In genomic region chr1:183227963-183228649, GRCh38 we compare ENCODE assay signal across 9 cellular contexts. TPM values are rescaled to one million over a fixed set of nuclear protein-coding genes. Genes with fewer than 3 reads are reported as not detected.
DNase-seq lines count a peak whose midpoint lies in the region; ATAC-seq lines count a peak whose summit lies in the region.
"Had no signal": no experiment of that assay in that cellular context is flagged by ENCODE, and none has a peak within 500 bp of the region (broad histone marks: within the 10 kb centered on the region; RNA-seq: fewer than 3 reads in every experiment).

No MANE protein-coding gene starts in this region.

- peak overlapping the region; percentile 7 for H2BK15ac ChIP-seq in neuronal stem cell (ENCODE audit: low read length)

- H2BK12ac ChIP-seq in neuronal stem cell (ENCODE audit: low read length), result peak overlapping the region; percentile 27

- H3K23ac ChIP-seq in neuronal stem cell (ENCODE audit: low read depth, low read length, poor library complexity), result no peak overlapping the region

- H3K4me1 Mint-ChIP-seq in effector memory CD8-positive, alpha-beta T cell (ENCODE audit: low read depth in 2 of 2), result no peaks in the 10 kb centered on the region

- ATAC-seq in GM18867 (IDR thresholded peaks at IDR 0.05; ENCODE audit: unreplicated experiment), result peak; percentile 65
- ATAC-seq in GM21717 (IDR thresholded peaks at IDR 0.05; ENCODE audit: unreplicated experiment), result no peak
- ATAC-seq in effector memory CD8-positive, alpha-beta T cell (replicated peaks), result no peak

- no peak overlapping the region for H2AFZ ChIP-seq in neuronal stem cell (ENCODE audit: low read length)

- H3K9ac ChIP-seq in neuronal stem cell (ENCODE audit: low read depth, low read length, poor library complexity), result no peak overlapping the region

- H3K27ac ChIP-seq in neuronal stem cell (replicated peaks; ENCODE audit: low read length), result no peak overlapping the region

- no peak overlapping the region for H3K4me3 Mint-ChIP-seq in effector memory CD8-positive, alpha-beta T cell

- no peaks in the 10 kb centered on the region for H3K9me3 ChIP-seq in neuronal stem cell (replicated peaks in 1 of 2; ENCODE audit: control insufficient read depth in 2 of 2, insufficient read depth in 1 of 2, low read depth in 1 of 2, low read length in 2 of 2)

- DNase-seq in COLO668 (lab: John Stamatoyannopoulos, UW; ENCODE audit: unreplicated experiment), result peak; percentile 44
- peak; percentile 63 for DNase-seq in LHCN-M2 (ENCODE audit: low read depth)
- DNase-seq in activated CD4-positive, alpha-beta T cell treated with anti-CD3 and anti-CD28 coated beads, Interleukin-2, amount 50 U/mL, for 1 hour, result peak; percentile 26
- DNase-seq in fibroblast of gingiva (ENCODE audit: low read depth), result peak; percentile 46
- peak; percentile 49 for DNase-seq in neuronal stem cell (ENCODE audit: low spot score)
- DNase-seq in effector memory CD8-positive, alpha-beta T cell, result no peak

- H3K27ac Mint-ChIP-seq in effector memory CD8-positive, alpha-beta T cell, result no peak overlapping the region

- H3K4me3 ChIP-seq in neuronal stem cell (ENCODE audit: low read length in 2 of 2), result no peak overlapping the region

- H2AK5ac ChIP-seq in neuronal stem cell (ENCODE audit: low read depth, low read length), result no peak overlapping the region

- peaks cover 8 to 10% of the 10 kb centered on the region in 2 donors for H3K27me3 Mint-ChIP-seq in effector memory CD8-positive, alpha-beta T cell

- no peaks in the 10 kb centered on the region for H3K36me3 ChIP-seq in neuronal stem cell (replicated peaks in 1 of 2; ENCODE audit: control insufficient read depth in 2 of 2, insufficient read depth in 2 of 2, low read length in 2 of 2)

- H2BK5ac ChIP-seq in neuronal stem cell (ENCODE audit: low read length), result no peak overlapping the region

- H3K14ac ChIP-seq in neuronal stem cell (ENCODE audit: low read length), result no peak overlapping the region

- H3K4ac ChIP-seq in neuronal stem cell (ENCODE audit: low read length), result no peak overlapping the region

- H2BK120ac ChIP-seq in neuronal stem cell (ENCODE audit: low read depth, low read length), result no peak overlapping the region

- peak overlapping the region; percentile 29 for H3K18ac ChIP-seq in neuronal stem cell (ENCODE audit: low read length)

- H4K8ac ChIP-seq in neuronal stem cell (ENCODE audit: low read depth, low read length), result no peak overlapping the region

- no peaks in the 10 kb centered on the region for H3K9me3 Mint-ChIP-seq in effector memory CD8-positive, alpha-beta T cell

- WGBS in neuronal stem cell (ENCODE audit: extremely low coverage in 2 of 2, insufficient read length in 2 of 2, insufficient replicate concordance in 1 of 2), 2 donors, result no CpG with 5 or more reads among the region's 11 CpGs

- no peak overlapping the region for H4K91ac ChIP-seq in neuronal stem cell (ENCODE audit: low read depth, low read length, poor library complexity)

- H3K4me1 ChIP-seq in neuronal stem cell (ENCODE audit: control insufficient read depth in 2 of 2, insufficient read depth in 1 of 2, low read depth in 1 of 2, low read length in 2 of 2), result peaks cover 7 to 12% of the 10 kb centered on the region in 2 donors

- no peak overlapping the region for H3K4me2 ChIP-seq in neuronal stem cell (ENCODE audit: insufficient read depth, low read length, poor library complexity, severe bottlenecking)

- no peaks in the 10 kb centered on the region for H3K27me3 ChIP-seq in neuronal stem cell (ENCODE audit: control insufficient read depth in 3 of 3, insufficient read depth in 3 of 3, low read depth in 1 of 3, low read length in 3 of 3)

- H3K36me3 Mint-ChIP-seq in effector memory CD8-positive, alpha-beta T cell (ENCODE audit: insufficient read depth), result no peaks in the 10 kb centered on the region

- H3K79me1 ChIP-seq in neuronal stem cell (ENCODE audit: low read depth, low read length), result no peaks in the 10 kb centered on the region

RNA-seq across cellular contexts. Expression of gene LAMC2, which starts 42.0 kb away (rescaled TPM):
- 2.0 and 3.5 TPM in 2 replicates for total RNA-seq in LHCN-M2 (2014; rRNA removed)
- polyA plus RNA-seq in LHCN-M2 (2012), result 0.84 TPM
- polyA plus RNA-seq in neuronal stem cell (2013, experiment 1 of 2), result 0.20 TPM
- 0.25 TPM for polyA plus RNA-seq in neuronal stem cell (2013, experiment 2 of 2)
- total RNA-seq: mononuclear cell had no signal

Comparison
In these comparisons a context has a peak if more than half of its experiments do, and no peak if none do; other contexts are left out.
1. DNase-seq: peak in COLO668 (single experiment), LHCN-M2 (single experiment), activated CD4-positive, alpha-beta T cell treated with anti-CD3 and anti-CD28 coated beads, Interleukin-2, amount 50 U/mL, for 1 hour (single experiment), fibroblast of gingiva (single experiment) and neuronal stem cell (single experiment); none in effector memory CD8-positive, alpha-beta T cell (0 of 3).